8 cellular contexts compared by ENCODE assay signal in genomic region chr4:169618986-169619385, GRCh38. TPM values are rescaled to one million over a fixed set of nuclear protein-coding genes. Genes with fewer than 3 reads are reported as not detected.
DNase-seq lines count a peak whose midpoint lies in the region; TF ChIP-seq lines count a peak whose summit lies in the region.

No MANE protein-coding gene starts in this region.

- TF ChIP-seq CTCF in colonic mucosa (IDR thresholded peaks at IDR 0.05) (no peak), neural crest cell (conservative IDR thresholded peaks at IDR 0.05) (no peak)

- H3K9me3 Mint-ChIP-seq in neural crest cell = no peaks in the 10 kb centered on the region

- peaks cover 40% of the 10 kb centered on the region for H3K4me1 Mint-ChIP-seq in neural crest cell

- H3K9ac ChIP-seq in BLaER1 treated with 17β-estradiol and CSF1 and Interleukin-3, amounts not matched to agents 10 nM and 100 nM = peak overlapping the region in 1 of 11 experiments; percentile 94; a peak in 1 of 22 replicates
- no peak overlapping the region for H3K9ac ChIP-seq in colonic mucosa (ENCODE audit: low read depth in 2 of 2, low read length in 2 of 2)

- H3K4me3 ChIP-seq in BLaER1 treated with 17β-estradiol and CSF1 and Interleukin-3, amounts not matched to agents 10 nM and 100 nM = peak overlapping the region in 7 of 10 experiments; percentile 69 to 82 (median 79); a peak in 8 of 20 replicates
- no peak overlapping the region for H3K4me3 ChIP-seq in colonic mucosa

- H3K4me3 Mint-ChIP-seq in neural crest cell = peak overlapping the region; percentile 99

- intact Hi-C loops in colonic mucosa (cut with DNase I) = loop anchor here (10.0 kb wide), 3 partner anchors 106 to 406 kb away; partner anchors contain the start of genes HPF1 and MFAP3L

- no peaks in the 10 kb centered on the region for H3K27me3 Mint-ChIP-seq in neural crest cell (ENCODE audit: low read depth)

- no peaks in the 10 kb centered on the region for H3K27me3 ChIP-seq in BLaER1 treated with 17β-estradiol and CSF1 and Interleukin-3, amounts not matched to agents 10 nM and 100 nM
- no peaks in the 10 kb centered on the region for H3K27me3 ChIP-seq in colonic mucosa

- DNase-seq in colonic mucosa (no peak), neural crest cell (ENCODE audit: low read depth, low spot score) (no peak), NCI-H1417 treated with DMSO at 0.1 percent for 48 hours (lab: John Stamatoyannopoulos, UW) (no peak), putamen (ENCODE audit: low spot score) (no peak), NCI-H1092 (lab: John Stamatoyannopoulos, UW) (no peak), NCI-H510A treated with DMSO at 0.1 percent for 48 hours (lab: John Stamatoyannopoulos, UW) (no peak)

- peak overlapping the region; percentile 54 to 97 (median 91) for H3K4me2 ChIP-seq in BLaER1 treated with 17β-estradiol and CSF1 and Interleukin-3, amounts not matched to agents 10 nM and 100 nM

- H3K27ac ChIP-seq in BLaER1 treated with 17β-estradiol and CSF1 and Interleukin-3, amounts not matched to agents 10 nM and 100 nM = no peak overlapping the region; a peak in 2 of 22 replicates
- H3K27ac ChIP-seq in KOPT-K1 (ENCODE audit: low read depth, low read length, poor library complexity, severe bottlenecking) = peak overlapping the region; percentile 91
- H3K27ac ChIP-seq in colonic mucosa = peak overlapping the region; percentile 96

- no peaks in the 10 kb centered on the region for H3K36me3 Mint-ChIP-seq in neural crest cell (ENCODE audit: low read depth)

- no peaks in the 10 kb centered on the region for H3K36me3 ChIP-seq in BLaER1 treated with 17β-estradiol and CSF1 and Interleukin-3, amounts not matched to agents 10 nM and 100 nM
- H3K36me3 ChIP-seq in KOPT-K1 (ENCODE audit: insufficient read depth, low read length) = no peaks in the 10 kb centered on the region
- no peaks in the 10 kb centered on the region for H3K36me3 ChIP-seq in colonic mucosa

- no peak overlapping the region for H3K27ac Mint-ChIP-seq in neural crest cell (ENCODE audit: unreplicated experiment)

- peaks cover 32 to 41% (median 38%) of the 10 kb centered on the region in 10 experiments for H3K4me1 ChIP-seq in BLaER1 treated with 17β-estradiol and CSF1 and Interleukin-3, amounts not matched to agents 10 nM and 100 nM
- no peaks in the 10 kb centered on the region for H3K4me1 ChIP-seq in colonic mucosa

- H3K9me3 ChIP-seq in BLaER1 treated with 17β-estradiol and CSF1 and Interleukin-3, amounts not matched to agents 10 nM and 100 nM (replicated peaks in 1 of 11) = no peaks in the 10 kb centered on the region
- H3K9me3 ChIP-seq in KOPT-K1 (ENCODE audit: insufficient read depth, low read length, poor library complexity, severe bottlenecking) (no peaks in the 10 kb centered on the region), colonic mucosa (no peaks in the 10 kb centered on the region)

- peaks cover under 1 to 19% (median 10%) of the 10 kb centered on the region in 11 experiments; a peak in 13 of 22 replicates for H4K20me1 ChIP-seq in BLaER1 treated with 17β-estradiol and CSF1 and Interleukin-3, amounts not matched to agents 10 nM and 100 nM

RNA-seq across cellular contexts. Expression of gene CLCN3, which starts 1.4 kb away (rescaled TPM):
- 100 to 1,000 TPM; 137 to 148 TPM for total RNA-seq in colonic mucosa
- total RNA-seq in neural crest cell = 37.6 and 38.0 TPM in 2 replicates

RNA-seq across cellular contexts. Expression of gene NEK1, which starts 6.6 kb away (rescaled TPM):
- total RNA-seq in colonic mucosa (1 to 10 TPM; 6.9 to 7.4 TPM), neural crest cell (13.0 and 14.7 TPM in 2 replicates)

Comparison
In these comparisons a context has a peak if more than half of its experiments do, and no peak if none do; other contexts are left out.
1. H3K27ac ChIP-seq: peak in KOPT-K1 (single experiment) and colonic mucosa (single experiment); none in BLaER1 treated with 17β-estradiol and CSF1 and Interleukin-3, amounts not matched to agents 10 nM and 100 nM (0 of 11).